13 cellular contexts compared by ENCODE assay signal in the genomic region with DNA sequence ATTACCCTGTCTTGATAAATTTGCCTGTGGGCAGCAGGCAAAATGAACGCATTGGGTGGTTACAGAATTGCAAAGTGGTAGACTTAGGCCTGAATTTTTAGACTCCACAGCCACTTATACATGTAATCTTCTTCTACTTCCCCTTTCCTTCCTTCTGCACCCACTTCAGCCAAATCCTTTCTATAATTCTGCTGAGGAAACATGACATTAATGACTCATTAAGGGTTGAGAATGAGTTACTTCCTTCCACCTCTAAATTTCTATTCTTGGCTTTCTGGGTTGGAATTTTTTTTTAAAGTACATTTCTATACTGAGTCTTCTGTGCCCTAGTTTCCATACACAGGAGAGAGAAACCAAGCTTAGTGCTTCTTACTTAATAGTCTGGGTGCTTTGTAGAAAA. TPM values are rescaled to one million over a fixed set of nuclear protein-coding genes. Genes with fewer than 3 reads are reported as not detected.
A peak's percentile ranks its signal among the peaks of the same experiment; 100 is the strongest.
DNase-seq lines count a peak whose midpoint lies in the region; ATAC-seq and TF ChIP-seq lines count a peak whose summit lies in the region.
"Had no signal": no experiment of that assay in that cellular context is flagged by ENCODE, and none has a peak within 500 bp of the region (broad histone marks: within the 10 kb centered on the region; RNA-seq: fewer than 3 reads in every experiment).

No MANE protein-coding gene starts in this region.

- peaks cover 30% of the 10 kb centered on the region for H3K36me3 Mint-ChIP-seq in osteocyte (ENCODE audit: unreplicated experiment)

- no peak for TF ChIP-seq CTCF in RWPE2 (IDR thresholded peaks at IDR 0.05; ENCODE audit: poor library complexity, severe bottlenecking)
- no peak for TF ChIP-seq CTCF in fibroblast of mammary gland (conservative IDR thresholded peaks at IDR 0.05; ENCODE audit: control insufficient read depth, insufficient read depth, low read depth, low read length)
- no peak for TF ChIP-seq CTCF in osteocyte (IDR thresholded peaks at IDR 0.05)

- H3K4me3 ChIP-seq in RWPE2 (ENCODE audit: severe bottlenecking) (no peak overlapping the region), fibroblast of mammary gland (ENCODE audit: control insufficient read depth, low read depth, low read length) (no peak overlapping the region)
- H3K4me3 ChIP-seq: A549, psoas muscle had no signal

- H3K4me3 Mint-ChIP-seq in osteocyte (ENCODE audit: unreplicated experiment): no peak overlapping the region

- H3K4me1 ChIP-seq in RWPE2 (ENCODE audit: insufficient read depth, poor library complexity, severe bottlenecking): peaks cover 13% of the 10 kb centered on the region
- H3K4me1 ChIP-seq: psoas muscle had no signal

- H3K4me1 Mint-ChIP-seq in osteocyte (ENCODE audit: unreplicated experiment): peaks cover 21% of the 10 kb centered on the region

- no peaks in the 10 kb centered on the region for H3K27me3 ChIP-seq in RWPE2 (ENCODE audit: insufficient read depth, poor library complexity, severe bottlenecking)

- no peak overlapping the region for H3K27ac ChIP-seq in RWPE2 (ENCODE audit: poor library complexity, severe bottlenecking)
- H3K27ac ChIP-seq: A549, psoas muscle had no signal

- DNase-seq in Right ventricle myocardium superior (no peak), cardiac septum (ENCODE audit: low spot score) (no peak), RWPE2 (ENCODE audit: low spot score) (no peak), fibroblast of mammary gland (ENCODE audit: low read depth) (peak; percentile 25), osteocyte (ENCODE audit: extremely low spot score, unreplicated experiment) (no peak), NCI-H187 (lab: John Stamatoyannopoulos, UW) (no peak), globus pallidus (ENCODE audit: low spot score) (no peak)
- DNase-seq: anterior cingulate cortex, DMS79, NCI-H1417 treated with DMSO at 0.1 percent for 48 hours, psoas muscle had no signal

- ATAC-seq in Right ventricle myocardium superior (ENCODE audit: poor library complexity): peak; percentile 39
- peak; percentile 42; the same call in 2 of the 3 replicates for ATAC-seq in RWPE2 (ENCODE audit: low read depth)
- no peak for ATAC-seq in GM18498 (IDR thresholded peaks at IDR 0.05; ENCODE audit: unreplicated experiment)
- ATAC-seq: A549, psoas muscle had no signal

- no peaks in the 10 kb centered on the region for H3K27me3 Mint-ChIP-seq in osteocyte (ENCODE audit: unreplicated experiment)

- H3K27ac Mint-ChIP-seq in osteocyte (ENCODE audit: unreplicated experiment): no peak overlapping the region

- intact Hi-C loops in Right ventricle myocardium superior (cut with DNase I): no loop called here
- intact Hi-C loops in cardiac septum (cut with DNase I): no loop called here

- H3K36me3 ChIP-seq in RWPE2 (ENCODE audit: low read depth): no peaks in the 10 kb centered on the region

- H3K9me3 Mint-ChIP-seq in osteocyte (ENCODE audit: unreplicated experiment): peaks cover 21% of the 10 kb centered on the region

- H3K9me3 ChIP-seq in RWPE2 (ENCODE audit: severe bottlenecking): no peaks in the 10 kb centered on the region

RNA-seq across cellular contexts. Expression of gene PAPSS1, which starts 10.1 kb away (rescaled TPM):
- 7.8 TPM for total RNA-seq in Right ventricle myocardium superior
- 13.8 TPM for total RNA-seq in cardiac septum
- total RNA-seq in osteocyte: 79.5 and 82.6 TPM in 2 replicates
